ENCODE assay signal across 12 cellular contexts in the genomic region with DNA sequence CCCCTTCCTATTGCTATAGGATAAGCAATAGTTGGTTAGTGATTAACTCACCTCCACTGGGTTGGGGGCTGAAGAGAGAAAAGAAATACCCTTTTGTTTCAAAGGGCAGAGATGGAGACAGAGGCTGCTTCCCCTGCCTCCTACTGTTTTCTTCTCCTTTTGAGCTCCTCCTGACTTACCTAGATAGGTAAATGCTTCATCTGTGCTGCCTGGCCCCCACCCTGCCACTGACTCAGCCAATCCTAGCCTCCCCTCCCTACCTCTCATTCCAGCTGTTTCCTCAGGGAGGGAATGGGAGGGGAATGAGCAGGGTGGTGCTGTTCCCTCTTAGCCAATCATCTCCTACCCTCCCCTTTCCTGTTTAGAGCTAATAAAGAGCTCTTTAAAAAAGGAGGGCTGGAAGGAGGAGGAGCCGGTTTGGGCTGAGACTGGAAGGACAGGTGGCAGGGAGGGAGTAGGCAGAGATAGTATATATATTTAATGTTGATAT. TPM values are rescaled to one million over a fixed set of nuclear protein-coding genes. Genes with fewer than 3 reads are reported as not detected.
DNase-seq lines count a peak whose midpoint lies in the region; ATAC-seq, FAIRE-seq and TF ChIP-seq lines count a peak whose summit lies in the region.
"Had no signal": no experiment of that assay in that cellular context is flagged by ENCODE, and none has a peak within 500 bp of the region (broad histone marks: within the 10 kb centered on the region; RNA-seq: fewer than 3 reads in every experiment).

TSS of gene C1orf116 (minus strand) at position 229 of the 490 bp plus-strand sequence. CDS start 5,158 bp downstream, outside the sequence.

- in situ Hi-C loops in GM13977 (cut with MboI; ENCODE audit: low pct_unique_long_range_greater_than_20kb, low sequenced_read_pairs, unreplicated experiment), result no loop called here

- H3K4me1 Mint-ChIP-seq in T-helper 17 cell, result peaks cover 3% of the 10 kb centered on the region

- H3K9me3 ChIP-seq in Peyer's patch (no peaks in the 10 kb centered on the region), T-helper 17 cell (ENCODE audit: control insufficient read depth, low read length, poor library complexity, severe bottlenecking) (no peaks in the 10 kb centered on the region)

- DNase-seq in NCI-H82 (lab: John Stamatoyannopoulos, UW) (peak; percentile 53), NCI-H82 treated with DMSO at 0.1 percent for 48 hours (lab: John Stamatoyannopoulos, UW; ENCODE audit: unreplicated experiment) (no peak), Peyer's patch (peak in 2 of 3 donors; percentile 77 to 89), GM13977 (ENCODE audit: low spot score) (no peak), T-helper 17 cell (no peak)
- DNase-seq: stimulated activated CD8-positive, alpha-beta memory T cell treated with anti-CD3 and anti-CD28 coated beads, Interleukin-4, amount 100 ng/mL, for 48 hours had no signal

- H3K36me3 ChIP-seq in Peyer's patch, result no peaks in the 10 kb centered on the region
- no peaks in the 10 kb centered on the region for H3K36me3 ChIP-seq in urinary bladder (ENCODE audit: insufficient read depth)

- H3K27ac ChIP-seq in Peyer's patch (peak within 1 kb of the TSS in 3 of 4 donors; percentile 73 to 97 (median 93)), urinary bladder (ENCODE audit: low read depth) (peak within 1 kb of the TSS; percentile 62)

- H3K27ac Mint-ChIP-seq in T-helper 17 cell, result no peak within 1 kb of the TSS

- TF ChIP-seq CTCF in Peyer's patch (IDR thresholded peaks at IDR 0.05) (no peak), GM13977 (IDR thresholded peaks at IDR 0.05; ENCODE audit: extremely low read depth, insufficient read depth, missing control alignments) (no peak)

- H3K27me3 Mint-ChIP-seq in T-helper 17 cell, result peaks cover 73% of the 10 kb centered on the region

- ATAC-seq in HG03159 (IDR thresholded peaks at IDR 0.05; ENCODE audit: unreplicated experiment) (no peak), T-helper 17 cell (no peak)
- ATAC-seq: Panc1 had no signal

- H3K4me3 ChIP-seq in Peyer's patch (peak within 1 kb of the TSS in 3 of 4 donors; percentile 14 to 67 (median 56)), urinary bladder (ENCODE audit: low read depth, low read length) (peak within 1 kb of the TSS; percentile 6)

- H3K27me3 ChIP-seq in Peyer's patch, result no peaks in the 10 kb centered on the region

- FAIRE-seq in islet of Langerhans (lab: Jason Lieb, UNC), result peak; percentile 84

- H3K36me3 Mint-ChIP-seq in T-helper 17 cell (ENCODE audit: low read depth), result peaks cover 4% of the 10 kb centered on the region

- H3K4me1 ChIP-seq in Peyer's patch, result peaks cover 0 to 16% (median 0%) of the 10 kb centered on the region in 4 donors
- H3K4me1 ChIP-seq in urinary bladder (ENCODE audit: insufficient read depth), result peaks cover 2% of the 10 kb centered on the region

- 8% methylated on average over 1 of the region's 1 CpG for WGBS in urinary bladder

- peak; percentile 96 to 99 for TF ChIP-seq POLR2A in Peyer's patch (IDR thresholded peaks at IDR 0.05)

- no peak within 1 kb of the TSS for H3K4me3 Mint-ChIP-seq in T-helper 17 cell
- H3K4me3 Mint-ChIP-seq: neural crest cell had no signal

RNA-seq across cellular contexts. Expression of gene C1orf116, which starts in this region (rescaled TPM):
- total RNA-seq in Peyer's patch, result 10 to 100 TPM in 3 of 4 donors, 1 to 10 TPM in 1; 4.1 to 72.3 (median 56.7) TPM
- total RNA-seq in urinary bladder, result 6.2 TPM
- 2.7 TPM for polyA plus RNA-seq in urinary bladder
- 1 to 10 TPM in 1 of 2 donors, under 1 TPM in 1; 0.22 to 2.7 TPM for total RNA-seq in T-helper 17 cell
- polyA plus RNA-seq: AG04450 had no signal

Comparison
In these comparisons a context has a peak if more than half of its experiments do, and no peak if none do; other contexts are left out.
1. DNase-seq: peak in NCI-H82 (single experiment) and Peyer's patch (2 of 3); none in NCI-H82 treated with DMSO at 0.1 percent for 48 hours (single experiment), GM13977 (single experiment) and T-helper 17 cell (0 of 3).